ENCODE assay signal across 17 cellular contexts in genomic region chr12:75815756-75816155, GRCh38.
DNase-seq lines count a peak whose midpoint lies in the region; ATAC-seq and TF ChIP-seq lines count a peak whose summit lies in the region.
"Had no signal": no experiment of that assay in that cellular context is flagged by ENCODE, and none has a peak within 500 bp of the region (broad histone marks: within the 10 kb centered on the region; RNA-seq: fewer than 3 reads in every experiment).

No MANE protein-coding gene starts in this region.

- TF ChIP-seq CTCF in epithelial cell of esophagus (IDR thresholded peaks at IDR 0.05; ENCODE audit: insufficient read depth, low read depth, low read length, missing control alignments) (no peak), osteoblast (IDR thresholded peaks at IDR 0.05; ENCODE audit: extremely low read depth, low read depth, low read length) (no peak)

- H3K4me2 ChIP-seq in osteoblast (ENCODE audit: insufficient read depth, low read length) = peak overlapping the region; percentile 14

- no peaks in the 10 kb centered on the region for H4K20me1 ChIP-seq in osteoblast (ENCODE audit: insufficient read depth, low read length)

- peaks cover 48% of the 10 kb centered on the region for H3K4me1 ChIP-seq in osteoblast (ENCODE audit: insufficient read depth, low read length)
- H3K4me1 ChIP-seq: colonic mucosa had no signal

- H3K4me3 ChIP-seq in epithelial cell of esophagus (ENCODE audit: low read length) (no peak overlapping the region), osteoblast (ENCODE audit: insufficient read depth, low read length) (no peak overlapping the region)
- H3K4me3 ChIP-seq: colonic mucosa, GM12878, testis had no signal

- H3K9me3 ChIP-seq in osteoblast (ENCODE audit: low read depth, low read length) = no peaks in the 10 kb centered on the region
- H3K9me3 ChIP-seq: colonic mucosa, testis had no signal

- in situ Hi-C loops in ACHN (cut with HindIII; ENCODE audit: low pct_ligation_motif_present, low pct_unique_long_range_greater_than_20kb, low sequenced_read_pairs) = no loop called here

- ATAC-seq in GM21619 (IDR thresholded peaks at IDR 0.05; ENCODE audit: unreplicated experiment) = no peak
- ATAC-seq in GM21360 (IDR thresholded peaks at IDR 0.05; ENCODE audit: unreplicated experiment) = no peak
- no peak for ATAC-seq in left lobe of liver

- H3K27ac ChIP-seq in osteoblast (ENCODE audit: low read depth, low read length) = peak overlapping the region; percentile 81
- H3K27ac ChIP-seq: colonic mucosa, testis had no signal

- H3K36me3 ChIP-seq in osteoblast (ENCODE audit: insufficient read depth, low read length) = no peaks in the 10 kb centered on the region
- H3K36me3 ChIP-seq: colonic mucosa had no signal

- DNase-seq in ACHN (peak; percentile 22), NAMALWA (ENCODE audit: low spot score) (peak; percentile 8), epithelial cell of esophagus (ENCODE audit: low read depth) (peak; percentile 16), osteoblast (ENCODE audit: insufficient read length, low spot score, missing footprints) (no peak), left lobe of liver (ENCODE audit: low spot score) (no peak)
- no peak for DNase-seq in stimulated activated CD4-positive, alpha-beta T cell treated with anti-CD3 and anti-CD28 coated beads, Interleukin-1b, Interleukin-23, amount 100 ng/mL, for 48 hours
- DNase-seq: activated naive CD4-positive, alpha-beta T cell treated with anti-CD3 and anti-CD28 coated beads, Interleukin-2, amount 10 ng/mL, durations not matched to agents 7 days and 5 days; colonic mucosa; DMS79; immature natural killer cell; KBM-7; NCI-H748 treated with DMSO at 0.1 percent for 48 hours; SHP77; testis had no signal

- H3K79me2 ChIP-seq in osteoblast (ENCODE audit: insufficient read depth, low read length) = no peaks in the 10 kb centered on the region

- H3K27me3 ChIP-seq in osteoblast (ENCODE audit: insufficient read depth, low read length) = no peaks in the 10 kb centered on the region
- H3K27me3 ChIP-seq: colonic mucosa, testis had no signal

- H2AFZ ChIP-seq in osteoblast (ENCODE audit: low read length) = no peak overlapping the region

Comparison
In these comparisons a context has a peak if more than half of its experiments do, and no peak if none do; other contexts are left out.
1. DNase-seq: peak in ACHN (single experiment), NAMALWA (single experiment) and epithelial cell of esophagus (single experiment); none in osteoblast (single experiment), left lobe of liver (single experiment) and stimulated activated CD4-positive, alpha-beta T cell treated with anti-CD3 and anti-CD28 coated beads, Interleukin-1b, Interleukin-23, amount 100 ng/mL, for 48 hours (single experiment).